Comparison of ENCODE assay signal across 9 cellular contexts in the genomic region with DNA sequence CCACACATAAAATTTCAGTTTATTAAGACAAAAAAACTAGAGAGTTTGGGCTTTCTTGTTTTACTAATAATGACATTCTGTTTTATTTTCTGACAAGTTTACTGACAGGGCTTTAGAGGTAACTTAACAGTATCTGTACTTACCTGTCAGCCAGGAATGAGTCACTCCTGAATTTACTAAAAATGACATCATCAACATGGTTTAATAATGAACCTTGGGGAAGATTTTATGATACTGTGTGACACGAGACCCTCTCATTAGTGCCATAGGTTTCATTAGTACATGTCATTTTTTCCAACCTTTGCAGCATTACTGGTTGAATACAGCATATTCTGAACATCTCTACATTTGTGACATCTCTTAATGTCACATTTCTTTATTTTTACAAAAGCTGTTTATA.
DNase-seq lines count a peak whose midpoint lies in the region; ATAC-seq, FAIRE-seq and TF ChIP-seq lines count a peak whose summit lies in the region.
"Had no signal": no experiment of that assay in that cellular context is flagged by ENCODE, and none has a peak within 500 bp of the region (broad histone marks: within the 10 kb centered on the region; RNA-seq: fewer than 3 reads in every experiment).

No MANE protein-coding gene starts in this region.

- TF ChIP-seq CTCF in Calu3 (IDR thresholded peaks at IDR 0.05; ENCODE audit: unreplicated experiment) (no peak), GM12878 (IDR thresholded peaks at IDR 0.05 in 2 of 3, conservative IDR thresholded peaks at IDR 0.05 in 1 of 3; ENCODE audit: control insufficient read depth in 2 of 3, extremely low read depth in 1 of 3, insufficient read depth in 1 of 3, low read depth in 3 of 3, low read length in 3 of 3) (no peak), transverse colon (IDR thresholded peaks at IDR 0.05) (no peak)

- no peaks in the 10 kb centered on the region for H3K27me3 ChIP-seq in GM12878 (replicated peaks in 1 of 2; ENCODE audit: control insufficient read depth in 2 of 2, insufficient read depth in 2 of 2, low read length in 1 of 2)
- no peaks in the 10 kb centered on the region for H3K27me3 ChIP-seq in transverse colon
- H3K27me3 ChIP-seq: heart left ventricle had no signal

- CTCF ChIA-PET in Calu3 (lab: Charles Lee), result no interaction called here
- CTCF ChIA-PET in GM12878 (lab: Yijun Ruan, JAX), result interaction anchor here (0.8 kb wide), 1 partner anchor 9 kb away, joined by 3 read pairs; no protein-coding TSS in a partner anchor

- H3K36me3 Mint-ChIP-seq in Calu3 (ENCODE audit: insufficient read depth, unreplicated experiment), result peaks cover 4% of the 10 kb centered on the region

- POLR2A ChIA-PET in GM12878 (lab: Charles Lee), result interaction anchor here (0.9 to 3.9 kb wide), 6 partner anchors 8 to 67 kb away, joined by 3 to 25 read pairs (median 5); no protein-coding TSS in a partner anchor

- ATAC-seq in GM19438 (IDR thresholded peaks at IDR 0.05; ENCODE audit: low read depth, unreplicated experiment) (peak; percentile 37), HG02981 (IDR thresholded peaks at IDR 0.05; ENCODE audit: unreplicated experiment) (peak; percentile 68), GM12878 (peak; percentile 50)
- ATAC-seq: heart left ventricle had no signal

- peak overlapping the region; percentile 41; the same call in 1 of the 2 replicates for H3K4me2 ChIP-seq in GM12878 (ENCODE audit: control insufficient read depth, insufficient read depth)

- peaks cover 47% of the 10 kb centered on the region for H3K4me1 ChIP-seq in GM12878 (ENCODE audit: control insufficient read depth, insufficient read depth, low read length)
- H3K4me1 ChIP-seq in transverse colon, result no peaks in the 10 kb centered on the region
- H3K4me1 ChIP-seq: heart left ventricle had no signal

- H3K4me3 Mint-ChIP-seq in Calu3 (ENCODE audit: low read depth, unreplicated experiment), result peak overlapping the region; percentile 7

- H3K27me3 Mint-ChIP-seq in Calu3 (ENCODE audit: unreplicated experiment), result no peaks in the 10 kb centered on the region

- TF ChIP-seq POLR2A in GM12878 (IDR thresholded peaks at IDR 0.05; ENCODE audit: low read depth, low read length) (no peak), H54 (IDR thresholded peaks at IDR 0.05; ENCODE audit: low read depth, low read length) (no peak), transverse colon (IDR thresholded peaks at IDR 0.05) (no peak)

- TF ChIP-seq RAD21 in GM12878 (IDR thresholded peaks at IDR 0.05; ENCODE audit: insufficient read depth, low read depth, low read length), result peak; percentile 16; the same call in 1 of the 2 replicates

- H3K9me3 Mint-ChIP-seq in Calu3 (ENCODE audit: low read depth, unreplicated experiment), result no peaks in the 10 kb centered on the region

- BruUV-seq in Calu3 (replicated peaks; lab: Mats Ljungman, UMichigan) (no TSS peak), GM12878 (replicated peaks; lab: Mats Ljungman, UMichigan) (no TSS peak)

- WGBS in GM12878 (ENCODE audit: insufficient coverage, insufficient replicate concordance, low lambda C conversion rate, missing lambda C conversion rate), result 0% methylated on average over 1 of the region's 1 CpG
- WGBS in transverse colon (ENCODE audit: low coverage in 1 of 2), 2 donors, result 44 to 50% methylated on average over 1 of the region's 1 CpG

- RAD21 ChIA-PET in GM12878 (lab: Charles Lee; ENCODE audit: unreplicated experiment), result interaction anchor here (3.2 to 5.2 kb wide), 4 partner anchors 7 to 37 kb away, joined by 11 to 32 read pairs (median 24); no protein-coding TSS in a partner anchor

- H4K20me1 ChIP-seq in GM12878 (ENCODE audit: control insufficient read depth, insufficient read depth), result no peaks in the 10 kb centered on the region

- DNase-seq in Calu3, result peak; percentile 3
- DNase-seq in GM12878 (ENCODE audit: low read depth, low spot score), result no peak
- no peak for DNase-seq in activated effector memory CD4-positive, alpha-beta T cell treated with Interleukin-2 at 50 U/mL for 16 hours
- no peak for DNase-seq in hepatic stellate cell (ENCODE audit: low spot score)
- DNase-seq in H54 (ENCODE audit: insufficient read length, low spot score), result no peak
- DNase-seq in transverse colon, result no peak
- DNase-seq: heart left ventricle had no signal

- peak overlapping the region; percentile 26; the same call in 1 of the 2 replicates for H3K9ac ChIP-seq in GM12878 (ENCODE audit: control insufficient read depth, insufficient read depth, low read length)

- intact Hi-C loops in Calu3 (cut with micrococcal nuclease; ENCODE audit: unreplicated experiment) (no loop called here), GM12878 (cut with micrococcal nuclease; ENCODE audit: unreplicated experiment) (loop anchor here (1.0 to 5.0 kb wide), 3 partner anchors 17 to 148 kb away; no protein-coding TSS in a partner anchor), transverse colon (cut with DNase I; ENCODE audit: low total_unique reads) (no loop called here)

- no peak overlapping the region for H3K4me3 ChIP-seq in GM12878
- no peak overlapping the region for H3K4me3 ChIP-seq in transverse colon
- H3K4me3 ChIP-seq: heart left ventricle had no signal

- H3K27ac Mint-ChIP-seq in Calu3 (ENCODE audit: unreplicated experiment), result peak overlapping the region; percentile 83

- H3K27ac ChIP-seq in GM12878 (ENCODE audit: control insufficient read depth, insufficient read depth) (peak overlapping the region; percentile 95), transverse colon (no peak overlapping the region)
- H3K27ac ChIP-seq: heart left ventricle had no signal

- H3K4me1 Mint-ChIP-seq in Calu3 (ENCODE audit: low read depth, unreplicated experiment), result peaks cover 46% of the 10 kb centered on the region

- H2AFZ ChIP-seq in GM12878 (ENCODE audit: control insufficient read depth, low read depth, low read length), result peak overlapping the region; percentile 6; the same call in 1 of the 2 replicates

- H3K36me3 ChIP-seq in GM12878 (ENCODE audit: control insufficient read depth in 2 of 2, insufficient read depth in 2 of 2, low read length in 1 of 2) (peaks cover 0 to 10% of the 10 kb centered on the region in 2 experiments; a peak in 2 of 4 replicates), transverse colon (no peaks in the 10 kb centered on the region)
- H3K36me3 ChIP-seq: heart left ventricle had no signal

- FAIRE-seq in GM12878 (lab: Jason Lieb, UNC) (no peak), H54 (lab: Jason Lieb, UNC) (no peak)

- H3K79me2 ChIP-seq in GM12878 (ENCODE audit: control insufficient read depth, insufficient read depth, low read length), result peaks cover 58% of the 10 kb centered on the region

- TF ChIP-seq EP300 in GM12878 (IDR thresholded peaks at IDR 0.05; ENCODE audit: borderline replicate concordance in 1 of 2, control insufficient read depth in 1 of 2, low read depth in 2 of 2, low read length in 2 of 2) (peak; percentile 87 to 95), transverse colon (IDR thresholded peaks at IDR 0.05; ENCODE audit: low read depth) (no peak)

- peaks cover 10% of the 10 kb centered on the region for H3K9me3 ChIP-seq in GM12878 (replicated peaks; ENCODE audit: control insufficient read depth, insufficient read depth, low read length)
- no peaks in the 10 kb centered on the region for H3K9me3 ChIP-seq in transverse colon
- H3K9me3 ChIP-seq: heart left ventricle had no signal

- in situ Hi-C loops in GM12878 (cut with MboI), result loop anchor here (25.0 kb wide), 1 partner anchor 983 kb away; the partner anchor contains the start of gene FAM3C
- in situ Hi-C loops in transverse colon (cut with MboI; ENCODE audit: low pct_ligation_motif_present in 1 of 4, low pct_unique_long_range_greater_than_20kb in 1 of 4, low sequenced_read_pairs in 3 of 4), result no loop called here

- SMC1A ChIA-PET in GM12878 (lab: Charles Lee; ENCODE audit: uncharacterized antibody, unreplicated experiment), result interaction anchor here (0.8 to 14.8 kb wide), 7 partner anchors 7 to 99 kb away, joined by 3 to 305 read pairs (median 8); no protein-coding TSS in a partner anchor

TF ChIP-seq in GM12878, 131 proteins besides CTCF, POLR2A, EP300 and RAD21 (continues in another document):
- 0 out of 2 replicates have a peak, but pooled peaks have one; percentile 34 for TF ChIP-seq ZNF217 (IDR thresholded peaks at IDR 0.05)
- no peak for TF ChIP-seq SUPT20H (IDR thresholded peaks at IDR 0.05; ENCODE audit: borderline replicate concordance, control insufficient read depth, low read depth, low read length)
- peak; percentile 57 for TF ChIP-seq KLF5 (IDR thresholded peaks at IDR 0.05; ENCODE audit: partially characterized antibody)
- TF ChIP-seq SMAD1 (IDR thresholded peaks at IDR 0.05; ENCODE audit: low read depth, partially characterized antibody), result peak; percentile 56
- no peak for TF ChIP-seq EZH2 (IDR thresholded peaks at IDR 0.05; ENCODE audit: borderline replicate concordance, control insufficient read depth, low read depth, low read length)
- no peak for TF ChIP-seq NR2C2 (IDR thresholded peaks at IDR 0.05; ENCODE audit: borderline replicate concordance, control insufficient read depth, insufficient read length, low read depth)
- no peak for TF ChIP-seq NFYA (IDR thresholded peaks at IDR 0.05; ENCODE audit: borderline replicate concordance, low read depth, low read length)
- no peak for TF ChIP-seq FOS (IDR thresholded peaks at IDR 0.05; ENCODE audit: borderline replicate concordance, extremely low read depth, insufficient read length)
- no peak for TF ChIP-seq CHD4 (IDR thresholded peaks at IDR 0.05)
- TF ChIP-seq GABPA (IDR thresholded peaks at IDR 0.05; ENCODE audit: low read depth), result peak; percentile 72; the same call in 1 of the 2 replicates
- no peak for TF ChIP-seq STAT1 (conservative IDR thresholded peaks at IDR 0.05)
- TF ChIP-seq IKZF2 (IDR thresholded peaks at IDR 0.05), result peak; percentile 77 to 80
- TF ChIP-seq, protein P1, sequence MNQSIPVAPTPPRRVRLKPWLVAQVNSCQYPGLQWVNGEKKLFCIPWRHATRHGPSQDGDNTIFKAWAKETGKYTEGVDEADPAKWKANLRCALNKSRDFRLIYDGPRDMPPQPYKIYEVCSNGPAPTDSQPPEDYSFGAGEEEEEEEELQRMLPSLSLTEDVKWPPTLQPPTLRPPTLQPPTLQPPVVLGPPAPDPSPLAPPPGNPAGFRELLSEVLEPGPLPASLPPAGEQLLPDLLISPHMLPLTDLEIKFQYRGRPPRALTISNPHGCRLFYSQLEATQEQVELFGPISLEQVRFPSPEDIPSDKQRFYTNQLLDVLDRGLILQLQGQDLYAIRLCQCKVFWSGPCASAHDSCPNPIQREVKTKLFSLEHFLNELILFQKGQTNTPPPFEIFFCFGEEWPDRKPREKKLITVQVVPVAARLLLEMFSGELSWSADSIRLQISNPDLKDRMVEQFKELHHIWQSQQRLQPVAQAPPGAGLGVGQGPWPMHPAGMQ (IDR thresholded peaks at IDR 0.05; ENCODE audit: borderline replicate concordance), result no peak
- no peak for TF ChIP-seq BRCA1 (IDR thresholded peaks at IDR 0.05; ENCODE audit: low read depth, low read length)
- no peak for TF ChIP-seq MAX (IDR thresholded peaks at IDR 0.05; ENCODE audit: low read depth, low read length)
- TF ChIP-seq POU2F2 (IDR thresholded peaks at IDR 0.05; ENCODE audit: borderline replicate concordance, low read depth, low read length), result no peak
